In genomic region chr3:5226783-5227182, GRCh38 we compare ENCODE assay signal across 8 cellular contexts. TPM values are rescaled to one million over a fixed set of nuclear protein-coding genes. Genes with fewer than 3 reads are reported as not detected.
DNase-seq lines count a peak whose midpoint lies in the region; ATAC-seq, FAIRE-seq and TF ChIP-seq lines count a peak whose summit lies in the region.

No MANE protein-coding gene starts in this region.

- no peaks in the 10 kb centered on the region for H3K4me1 ChIP-seq in esophagus squamous epithelium
- peaks cover 0 to 11% (median 0%) of the 10 kb centered on the region in 4 donors for H3K4me1 ChIP-seq in transverse colon

- no peak overlapping the region for H3K4me3 ChIP-seq in esophagus squamous epithelium
- H3K4me3 ChIP-seq in transverse colon: no peak overlapping the region

- H3K9me3 ChIP-seq in esophagus squamous epithelium: no peaks in the 10 kb centered on the region
- no peaks in the 10 kb centered on the region for H3K9me3 ChIP-seq in transverse colon

- WGBS in esophagus squamous epithelium, 2 donors: 39 to 42% methylated on average over 6 of the region's 6 CpGs
- WGBS in transverse colon (ENCODE audit: low coverage in 1 of 2), 2 donors: 46 to 69% methylated on average over 3 to 6 of the region's 6 CpGs

- TF ChIP-seq POLR2A in GM12892 (IDR thresholded peaks at IDR 0.05; ENCODE audit: low read depth, low read length): no peak
- no peak for TF ChIP-seq POLR2A in esophagus squamous epithelium (IDR thresholded peaks at IDR 0.05)
- TF ChIP-seq POLR2A in transverse colon (IDR thresholded peaks at IDR 0.05): no peak

- intact Hi-C loops in esophagus squamous epithelium (cut with DNase I) (no loop called here), transverse colon (cut with DNase I; ENCODE audit: low total_unique reads) (no loop called here)

- H3K36me3 ChIP-seq in esophagus squamous epithelium (no peaks in the 10 kb centered on the region), transverse colon (no peaks in the 10 kb centered on the region)

- TF ChIP-seq CTCF in 22Rv1 (IDR thresholded peaks at IDR 0.05): peak; percentile 61
- TF ChIP-seq CTCF in esophagus squamous epithelium (IDR thresholded peaks at IDR 0.05): peak in 4 of 6 experiments; percentile 16 to 44 (median 18)
- TF ChIP-seq CTCF in transverse colon (IDR thresholded peaks at IDR 0.05): peak; percentile 11 to 41 (median 25)

- FAIRE-seq in GM12892 (lab: Jason Lieb, UNC): peak; percentile 17

- H3K27ac ChIP-seq in 22Rv1 (no peak overlapping the region), esophagus squamous epithelium (no peak overlapping the region), transverse colon (no peak overlapping the region)

- ATAC-seq in HG02870 (IDR thresholded peaks at IDR 0.05; ENCODE audit: unreplicated experiment): no peak
- ATAC-seq in GM18520 (IDR thresholded peaks at IDR 0.05; ENCODE audit: unreplicated experiment): no peak

- DNase-seq in GM12892 (ENCODE audit: insufficient read length) (no peak), NCI-H748 (lab: John Stamatoyannopoulos, UW; ENCODE audit: unreplicated experiment) (peak; percentile 25), esophagus squamous epithelium (lab: John Stamatoyannopoulos, UW) (no peak), transverse colon (no peak), NCI-H345 (lab: John Stamatoyannopoulos, UW) (no peak)

- H3K27me3 ChIP-seq in esophagus squamous epithelium: peaks cover 0 to 28% (median 0%) of the 10 kb centered on the region in 4 donors
- no peaks in the 10 kb centered on the region for H3K27me3 ChIP-seq in transverse colon

- in situ Hi-C loops in transverse colon (cut with MboI; ENCODE audit: low pct_ligation_motif_present in 1 of 4, low pct_unique_long_range_greater_than_20kb in 1 of 4, low sequenced_read_pairs in 3 of 4): loop anchor here in 1 of 4 donors (25.0 kb wide), 1 partner anchor 1486 kb away; no protein-coding TSS in a partner anchor

- TF ChIP-seq EP300 in transverse colon (IDR thresholded peaks at IDR 0.05; ENCODE audit: low read depth): no peak

RNA-seq across cellular contexts. Expression of gene EDEM1, which starts 39.3 kb away (rescaled TPM):
- 79.9 TPM for polyA plus RNA-seq in GM12892 (2012; ENCODE audit: missing spikeins)
- total RNA-seq in esophagus squamous epithelium (10 to 100 TPM; 25.0 to 56.6 (median 40.2) TPM), transverse colon (100 to 1,000 TPM in 1 of 4 donors, 10 to 100 TPM in 3; 27.3 to 312 (median 42.3) TPM)
